Comparison of ENCODE assay signal across 8 cellular contexts in genomic region chr6:30570760-30571084, GRCh38. TPM values are rescaled to one million over a fixed set of nuclear protein-coding genes. Genes with fewer than 3 reads are reported as not detected.
A peak's percentile ranks its signal among the peaks of the same experiment; 100 is the strongest.
DNase-seq lines count a peak whose midpoint lies in the region; ATAC-seq lines count a peak whose summit lies in the region.

No MANE protein-coding gene starts in this region.

- no peak overlapping the region for H2BK15ac ChIP-seq in mesendoderm (replicated peaks; ENCODE audit: low read depth)

- peaks cover 9% of the 10 kb centered on the region; the same call in 1 of the 2 replicates for H3K27me3 ChIP-seq in HUES64 (ENCODE audit: insufficient read depth, low read length)
- H3K27me3 ChIP-seq in mesendoderm (ENCODE audit: insufficient read depth, low read length, poor library complexity): no peaks in the 10 kb centered on the region

- H4K8ac ChIP-seq in mesendoderm (ENCODE audit: low read depth, low read length): no peak overlapping the region

- peak overlapping the region; percentile 92 for H3K4me3 ChIP-seq in HUES64 (ENCODE audit: low read length)
- H3K4me3 ChIP-seq in mesendoderm (ENCODE audit: low read length): peak overlapping the region; percentile 32

- no peak overlapping the region for H2AK5ac ChIP-seq in mesendoderm (ENCODE audit: low read length)

- H3K27me3 Mint-ChIP-seq in central memory CD8-positive, alpha-beta T cell: no peaks in the 10 kb centered on the region

- H3K27ac Mint-ChIP-seq in central memory CD8-positive, alpha-beta T cell (ENCODE audit: low read depth): peak overlapping the region; percentile 100

- in situ Hi-C loops in ACHN (cut with HindIII; ENCODE audit: low pct_ligation_motif_present, low pct_unique_long_range_greater_than_20kb, low sequenced_read_pairs): no loop called here

- H3K27ac ChIP-seq in HUES64 (ENCODE audit: low read depth, low read length) (no peak overlapping the region), mesendoderm (ENCODE audit: low read depth, low read length) (no peak overlapping the region)

- peaks cover 19% of the 10 kb centered on the region for H3K79me1 ChIP-seq in mesendoderm (ENCODE audit: low read length)

- H4K5ac ChIP-seq in mesendoderm (ENCODE audit: low read length): no peak overlapping the region

- H3K4me2 ChIP-seq in mesendoderm (ENCODE audit: low read length): peak overlapping the region; percentile 97

- H3K18ac ChIP-seq in mesendoderm (ENCODE audit: low read length): no peak overlapping the region

- H3K4me3 Mint-ChIP-seq in central memory CD8-positive, alpha-beta T cell: peak overlapping the region; percentile 98

- no peaks in the 10 kb centered on the region for H3K9me3 Mint-ChIP-seq in central memory CD8-positive, alpha-beta T cell

- DNase-seq in CD1c-positive myeloid dendritic cell (ENCODE audit: extremely low spot score) (peak; percentile 75), mesendoderm (no peak), DMS 273 treated with DMSO at 0.1 percent for 48 hours (lab: John Stamatoyannopoulos, UW) (no peak), ACHN (no peak)
- DNase-seq in central memory CD8-positive, alpha-beta T cell (ENCODE audit: low spot score in 2 of 2): no peak
- DNase-seq in stimulated activated CD4-positive, alpha-beta T cell treated with anti-CD3 and anti-CD28 coated beads, Interleukin-2, amount 100 ng/mL, for 24 hours: no peak

- no peak overlapping the region for H3K4ac ChIP-seq in mesendoderm (ENCODE audit: low read depth, low read length)

- H3K9me3 ChIP-seq in HUES64 (ENCODE audit: insufficient read depth, low read depth, low read length): no peaks in the 10 kb centered on the region

- no peak overlapping the region for H2BK120ac ChIP-seq in mesendoderm (ENCODE audit: low read depth, low read length)

- H3K36me3 Mint-ChIP-seq in central memory CD8-positive, alpha-beta T cell (ENCODE audit: insufficient read depth): peaks cover 20% of the 10 kb centered on the region

- no peak overlapping the region for H3K23ac ChIP-seq in mesendoderm (ENCODE audit: low read length)

- H3K36me3 ChIP-seq in HUES64 (ENCODE audit: insufficient read depth, low read length): peaks cover 28% of the 10 kb centered on the region
- no peaks in the 10 kb centered on the region for H3K36me3 ChIP-seq in mesendoderm (ENCODE audit: control insufficient read depth, insufficient read depth, low read length)

- peaks cover 35% of the 10 kb centered on the region for H3K79me2 ChIP-seq in mesendoderm (ENCODE audit: control insufficient read depth, insufficient read depth, low read length)

- 4% methylated on average over 17 of the region's 17 CpGs for WGBS in HUES64
- no CpG with 5 or more reads among the region's 17 CpGs for WGBS in mesendoderm (ENCODE audit: extremely low coverage, insufficient coverage, low lambda C conversion rate)

- peaks cover 6% of the 10 kb centered on the region for H3K4me1 ChIP-seq in HUES64 (ENCODE audit: insufficient read depth, low read length)
- peaks cover 6% of the 10 kb centered on the region for H3K4me1 ChIP-seq in mesendoderm (ENCODE audit: control insufficient read depth, low read depth, low read length)

- peaks cover 60% of the 10 kb centered on the region for H3K4me1 Mint-ChIP-seq in central memory CD8-positive, alpha-beta T cell

- peak overlapping the region; percentile 95 for H3K9ac ChIP-seq in HUES64 (ENCODE audit: low read depth, low read length)
- peak overlapping the region; percentile 66 for H3K9ac ChIP-seq in mesendoderm (ENCODE audit: low read length)

- peak; percentile 17 for ATAC-seq in GM21423 (IDR thresholded peaks at IDR 0.05; ENCODE audit: unreplicated experiment)
- ATAC-seq in central memory CD8-positive, alpha-beta T cell (replicated peaks; ENCODE audit: extremely low read depth, poor library complexity, severe bottlenecking): peak; percentile 10

- H2BK5ac ChIP-seq in mesendoderm (ENCODE audit: low read length): no peak overlapping the region

- H3K56ac ChIP-seq in mesendoderm (ENCODE audit: low read length): peak overlapping the region; percentile 93

RNA-seq across cellular contexts. Expression of gene ABCF1, which starts 0.5 kb away (rescaled TPM):
- polyA plus RNA-seq in HUES64 (2013, experiment 1 of 2): 93.5 TPM
- 89.3 TPM for polyA plus RNA-seq in HUES64 (2013, experiment 2 of 2)
- 106 TPM for polyA plus RNA-seq in mesendoderm (2013, experiment 1 of 2)
- polyA plus RNA-seq in mesendoderm (2013, experiment 2 of 2): 106 TPM

RNA-seq across cellular contexts. Expression of gene PRR3, which starts 13.6 kb away (rescaled TPM):
- 19.1 TPM for polyA plus RNA-seq in HUES64 (2013, experiment 1 of 2)
- polyA plus RNA-seq in HUES64 (2013, experiment 2 of 2): 21.8 TPM
- polyA plus RNA-seq in mesendoderm (2013, experiment 1 of 2): 13.3 TPM
- 12.5 TPM for polyA plus RNA-seq in mesendoderm (2013, experiment 2 of 2)

RNA-seq across cellular contexts. Expression of gene GNL1, which starts 14.4 kb away (rescaled TPM):
- polyA plus RNA-seq in HUES64 (2013, experiment 1 of 2): 49.8 TPM
- polyA plus RNA-seq in HUES64 (2013, experiment 2 of 2): 41.7 TPM
- 32.3 TPM for polyA plus RNA-seq in mesendoderm (2013, experiment 1 of 2)
- 30.9 TPM for polyA plus RNA-seq in mesendoderm (2013, experiment 2 of 2)

RNA-seq across cellular contexts. Expression of gene PPP1R10, which starts 46.3 kb away (rescaled TPM):
- polyA plus RNA-seq in HUES64 (2013, experiment 1 of 2): 28.6 TPM
- polyA plus RNA-seq in HUES64 (2013, experiment 2 of 2): 32.6 TPM
- polyA plus RNA-seq in mesendoderm (2013, experiment 1 of 2): 92.3 TPM
- 90.2 TPM for polyA plus RNA-seq in mesendoderm (2013, experiment 2 of 2)

RNA-seq across cellular contexts. Expression of gene MRPS18B, which starts 46.9 kb away (rescaled TPM):
- 51.8 TPM for polyA plus RNA-seq in HUES64 (2013, experiment 1 of 2)
- polyA plus RNA-seq in HUES64 (2013, experiment 2 of 2): 53.8 TPM
- polyA plus RNA-seq in mesendoderm (2013, experiment 1 of 2): 51.9 TPM
- 53.0 TPM for polyA plus RNA-seq in mesendoderm (2013, experiment 2 of 2)
